ENCODE assay signal across 1 cellular context in genomic region chr3:13093687-13094086, GRCh38.
TF ChIP-seq lines count a peak whose summit lies in the region.

No MANE protein-coding gene starts in this region.

TF ChIP-seq in K562, 482 proteins besides CTCF, POLR2A, EP300 and RAD21 (continued from another document):
- TF ChIP-seq USF2 (CRISPR knock-in tag; IDR thresholded peaks at IDR 0.05) (peak; percentile 97), ATF1 (CRISPR knock-in tag; IDR thresholded peaks at IDR 0.05) (no peak), ATF1 (tag; IDR thresholded peaks at IDR 0.05) (0 out of 2 replicates have a peak, but pooled peaks have one; percentile 38), MYC (IDR thresholded peaks at IDR 0.05; ENCODE audit: low read depth, low read length) (0 out of 2 replicates have a peak, but pooled peaks have one; percentile 15), MYC (CRISPR knock-in tag; IDR thresholded peaks at IDR 0.05; ENCODE audit: borderline replicate concordance, low read depth) (no peak), MTA2 (IDR thresholded peaks at IDR 0.05; ENCODE audit: low read depth) (no peak), FOS (IDR thresholded peaks at IDR 0.05; ENCODE audit: extremely low read depth, insufficient read length) (peak; percentile 78), PHB2 (IDR thresholded peaks at IDR 0.05; ENCODE audit: low read depth) (no peak), PKNOX1 (IDR thresholded peaks at IDR 0.05) (peak; percentile 87), ZNF143 (CRISPR knock-in tag; IDR thresholded peaks at IDR 0.05) (no peak), CBX3 (IDR thresholded peaks at IDR 0.05; ENCODE audit: borderline replicate concordance in 1 of 2, low read length in 2 of 2) (peak in 1 of 2 experiments; percentile 30; a peak in 1 of 3 replicates), MGA (IDR thresholded peaks at IDR 0.05) (peak; percentile 43; the same call in 1 of the 2 replicates), CBFA2T2 (conservative IDR thresholded peaks at IDR 0.05) (peak; percentile 37), ETS2 (tag; IDR thresholded peaks at IDR 0.05; ENCODE audit: borderline replicate concordance, poor library complexity, severe bottlenecking) (no peak), JUNB (CRISPR knock-in tag; conservative IDR thresholded peaks at IDR 0.05) (no peak), MAX (CRISPR knock-in tag; IDR thresholded peaks at IDR 0.05) (peak; percentile 48; the same call in 1 of the 2 replicates)
